ENCODE assay signal across 15 cellular contexts in genomic region chr6:34601706-34602105, GRCh38. TPM values are rescaled to one million over a fixed set of nuclear protein-coding genes. Genes with fewer than 3 reads are reported as not detected.
DNase-seq lines count a peak whose midpoint lies in the region; ATAC-seq and TF ChIP-seq lines count a peak whose summit lies in the region.
"Had no signal": no experiment of that assay in that cellular context is flagged by ENCODE, and none has a peak within 500 bp of the region (broad histone marks: within the 10 kb centered on the region; RNA-seq: fewer than 3 reads in every experiment).

No MANE protein-coding gene starts in this region.

- no peak for TF ChIP-seq CTCF in colonic mucosa (IDR thresholded peaks at IDR 0.05)
- no peak for TF ChIP-seq CTCF in progenitor cell of endocrine pancreas (IDR thresholded peaks at IDR 0.05; ENCODE audit: unreplicated experiment)
- no peak for TF ChIP-seq CTCF in transverse colon (IDR thresholded peaks at IDR 0.05)
- no peak for TF ChIP-seq CTCF in esophagus muscularis mucosa (IDR thresholded peaks at IDR 0.05)

- no peaks in the 10 kb centered on the region for H3K27me3 ChIP-seq in HUES48 (ENCODE audit: control insufficient read depth, insufficient read depth, low read length)
- H3K27me3 ChIP-seq in colonic mucosa, result no peaks in the 10 kb centered on the region
- H3K27me3 ChIP-seq in transverse colon, result no peaks in the 10 kb centered on the region
- no peaks in the 10 kb centered on the region for H3K27me3 ChIP-seq in CD4-positive, alpha-beta memory T cell (ENCODE audit: insufficient read depth, low read length)
- H3K27me3 ChIP-seq in esophagus muscularis mucosa, result no peaks in the 10 kb centered on the region

- intact Hi-C loops in colonic mucosa (cut with DNase I) (loop anchor here (10.0 kb wide), 1 partner anchor 137 kb away; the partner anchor contains the start of gene PACSIN1), transverse colon (cut with DNase I; ENCODE audit: low total_unique reads) (no loop called here), esophagus muscularis mucosa (cut with DNase I) (loop anchor here (10.0 kb wide), 2 partner anchors 177 to 357 kb away; partner anchors contain the start of genes RPS10 and SMIM29)
- intact Hi-C loops in CD4-positive, alpha-beta memory T cell (cut with micrococcal nuclease), result no loop called here

- no peak overlapping the region for H3K4me3 Mint-ChIP-seq in progenitor cell of endocrine pancreas (ENCODE audit: low read depth)
- no peak overlapping the region for H3K4me3 Mint-ChIP-seq in CD4-positive, alpha-beta memory T cell
- H3K4me3 Mint-ChIP-seq: activated CD4-positive, alpha-beta T cell treated with anti-CD3 and anti-CD28 coated beads, Interleukin-2, amount 10 ng/mL, durations not matched to agents 7 days and 5 days had no signal

- DNase-seq in NCI-H345 (lab: John Stamatoyannopoulos, UW) (peak; percentile 91), colonic mucosa (no peak), progenitor cell of endocrine pancreas (ENCODE audit: low spot score, unreplicated experiment) (no peak), transverse colon (no peak), esophagus muscularis mucosa (ENCODE audit: extremely low spot score) (no peak)
- no peak for DNase-seq in CD4-positive, alpha-beta memory T cell
- DNase-seq: activated CD4-positive, alpha-beta T cell treated with anti-CD3 and anti-CD28 coated beads, Interleukin-2, amount 10 ng/mL, durations not matched to agents 7 days and 5 days; NCI-H2107 had no signal

- no peak for TF ChIP-seq EP300 in transverse colon (IDR thresholded peaks at IDR 0.05; ENCODE audit: low read depth)
- TF ChIP-seq EP300 in esophagus muscularis mucosa (IDR thresholded peaks at IDR 0.05), result no peak

- POLR2A ChIA-PET in CD4-positive, alpha-beta memory T cell (lab: Charles Lee; ENCODE audit: partially characterized antibody), result interaction anchor here (0.7 kb wide), 1 partner anchor 458 kb away, joined by 3 read pairs; no protein-coding TSS in a partner anchor

- TF ChIP-seq POLR2A in transverse colon (IDR thresholded peaks at IDR 0.05) (no peak), esophagus muscularis mucosa (IDR thresholded peaks at IDR 0.05; ENCODE audit: low read depth) (no peak)

- peaks cover 36% of the 10 kb centered on the region for H3K4me1 Mint-ChIP-seq in progenitor cell of endocrine pancreas (ENCODE audit: low read depth)
- peaks cover 37 to 52% (median 44%) of the 10 kb centered on the region in 4 donors for H3K4me1 Mint-ChIP-seq in CD4-positive, alpha-beta memory T cell

- no peak for ATAC-seq in GM21529 (IDR thresholded peaks at IDR 0.05; ENCODE audit: unreplicated experiment)

- H3K9me3 ChIP-seq in HUES48 (ENCODE audit: control insufficient read depth, insufficient read depth, low read length) (no peaks in the 10 kb centered on the region), colonic mucosa (no peaks in the 10 kb centered on the region), transverse colon (no peaks in the 10 kb centered on the region), esophagus muscularis mucosa (no peaks in the 10 kb centered on the region)
- H3K9me3 ChIP-seq in CD4-positive, alpha-beta memory T cell (ENCODE audit: control insufficient read depth in 1 of 2, low read length in 2 of 2), result no peaks in the 10 kb centered on the region

- peaks cover 4% of the 10 kb centered on the region for H3K36me3 Mint-ChIP-seq in progenitor cell of endocrine pancreas (ENCODE audit: insufficient read depth)
- H3K36me3 Mint-ChIP-seq in CD4-positive, alpha-beta memory T cell, result peaks cover 22 to 44% of the 10 kb centered on the region in 2 donors

- peak overlapping the region; percentile 67 for H3K27ac Mint-ChIP-seq in progenitor cell of endocrine pancreas
- peak overlapping the region in 1 of 7 donors; percentile 48 for H3K27ac Mint-ChIP-seq in CD4-positive, alpha-beta memory T cell
- H3K27ac Mint-ChIP-seq: activated CD4-positive, alpha-beta T cell treated with anti-CD3 and anti-CD28 coated beads, Interleukin-2, amount 10 ng/mL, durations not matched to agents 7 days and 5 days had no signal

- 81 to 83% methylated on average over 1 to 4 of the region's 4 CpGs for WGBS in transverse colon (ENCODE audit: low coverage in 1 of 2), 2 donors
- WGBS in esophagus muscularis mucosa, result 69% methylated on average over 4 of the region's 4 CpGs

- H3K27me3 Mint-ChIP-seq in progenitor cell of endocrine pancreas, result peaks cover 50% of the 10 kb centered on the region
- no peaks in the 10 kb centered on the region for H3K27me3 Mint-ChIP-seq in CD4-positive, alpha-beta memory T cell
- H3K27me3 Mint-ChIP-seq: activated CD4-positive, alpha-beta T cell treated with anti-CD3 and anti-CD28 coated beads, Interleukin-2, amount 10 ng/mL, durations not matched to agents 7 days and 5 days had no signal

- H3K4me3 ChIP-seq in HUES48 (ENCODE audit: low read depth, low read length) (peak overlapping the region; percentile 14; the same call in 1 of the 2 replicates), colonic mucosa (no peak overlapping the region), transverse colon (no peak overlapping the region), esophagus muscularis mucosa (no peak overlapping the region)
- no peak overlapping the region for H3K4me3 ChIP-seq in CD4-positive, alpha-beta memory T cell (ENCODE audit: low read length in 2 of 2)
- H3K4me3 ChIP-seq: coronary artery had no signal

- CTCF ChIA-PET in CD4-positive, alpha-beta memory T cell (lab: Charles Lee; ENCODE audit: partially characterized antibody), result interaction anchor here (0.6 to 2.1 kb wide), 2 partner anchors 8 to 142 kb away, joined by 5 to 7 read pairs; no protein-coding TSS in a partner anchor

- no peak overlapping the region for H3K9ac ChIP-seq in HUES48 (ENCODE audit: low read depth, low read length)
- no peak overlapping the region for H3K9ac ChIP-seq in colonic mucosa (ENCODE audit: low read depth in 2 of 2, low read length in 2 of 2)

- H3K9me3 Mint-ChIP-seq in progenitor cell of endocrine pancreas (ENCODE audit: low read depth), result no peaks in the 10 kb centered on the region
- H3K9me3 Mint-ChIP-seq in CD4-positive, alpha-beta memory T cell, result no peaks in the 10 kb centered on the region
- H3K9me3 Mint-ChIP-seq: activated CD4-positive, alpha-beta T cell treated with anti-CD3 and anti-CD28 coated beads, Interleukin-2, amount 10 ng/mL, durations not matched to agents 7 days and 5 days had no signal

- H3K27ac ChIP-seq in HUES48 (ENCODE audit: low read depth, low read length), result peak overlapping the region; percentile 56
- peak overlapping the region; percentile 64 for H3K27ac ChIP-seq in colonic mucosa
- peak overlapping the region in 2 of 4 donors; percentile 28 to 41 for H3K27ac ChIP-seq in transverse colon
- no peak overlapping the region for H3K27ac ChIP-seq in CD4-positive, alpha-beta memory T cell (ENCODE audit: low read depth, low read length)
- H3K27ac ChIP-seq in esophagus muscularis mucosa (replicated peaks in 1 of 4), result no peak overlapping the region
- H3K27ac ChIP-seq: coronary artery had no signal

- H3K36me3 ChIP-seq in HUES48 (ENCODE audit: control insufficient read depth, insufficient read depth, low read length) (peaks cover 16% of the 10 kb centered on the region), colonic mucosa (no peaks in the 10 kb centered on the region), transverse colon (peaks cover 0 to 11% (median 0%) of the 10 kb centered on the region in 4 donors), esophagus muscularis mucosa (peaks cover 0 to 25% (median 18%) of the 10 kb centered on the region in 4 donors)
- peaks cover 25% of the 10 kb centered on the region for H3K36me3 ChIP-seq in CD4-positive, alpha-beta memory T cell (ENCODE audit: insufficient read depth, low read length)

- H3K4me1 ChIP-seq in HUES48 (ENCODE audit: control insufficient read depth, insufficient read depth, low read length), result peaks cover 27% of the 10 kb centered on the region
- H3K4me1 ChIP-seq in colonic mucosa, result peaks cover 3% of the 10 kb centered on the region
- peaks cover 6 to 50% (median 28%) of the 10 kb centered on the region in 4 donors for H3K4me1 ChIP-seq in transverse colon
- peaks cover 18% of the 10 kb centered on the region for H3K4me1 ChIP-seq in CD4-positive, alpha-beta memory T cell (ENCODE audit: insufficient read depth, low read length)
- H3K4me1 ChIP-seq in esophagus muscularis mucosa, result peaks cover 45 to 69% (median 59%) of the 10 kb centered on the region in 4 donors

- in situ Hi-C loops in transverse colon (cut with MboI; ENCODE audit: low pct_ligation_motif_present in 1 of 4, low pct_unique_long_range_greater_than_20kb in 1 of 4, low sequenced_read_pairs in 3 of 4), result loop anchor here (5.0 to 25.0 kb wide), 3 partner anchors 74 to 414 kb away; partner anchors contain the start of gene PACSIN1 (in 3 of the 4)

RNA-seq across cellular contexts. Expression of gene SPDEF, which starts 45.6 kb away (rescaled TPM):
- total RNA-seq in colonic mucosa (100 to 1,000 TPM in 1 of 2 donors, 10 to 100 TPM in 1; 71.0 to 102 TPM), progenitor cell of endocrine pancreas (0.62 and 0.65 TPM in 2 replicates), transverse colon (10 to 100 TPM in 3 of 4 donors, 1 to 10 TPM in 1; 9.0 to 57.3 (median 31.5) TPM), esophagus muscularis mucosa (not detected)
- total RNA-seq in CD4-positive, alpha-beta memory T cell, result not detected
- polyA plus RNA-seq in CD4-positive, alpha-beta memory T cell, result not detected
- total RNA-seq: activated CD4-positive, alpha-beta T cell treated with anti-CD3 and anti-CD28 coated beads, Interleukin-2, amount 10 ng/mL, durations not matched to agents 7 days and 5 days; glomerular endothelial cell; osteocyte; SK-MEL-5; temporal lobe had no signal

Comparison
In these comparisons a context has a peak if more than half of its experiments do, and no peak if none do; other contexts are left out.
1. H3K27ac ChIP-seq: peak in HUES48 (single experiment) and colonic mucosa (single experiment); none in CD4-positive, alpha-beta memory T cell (single experiment) and esophagus muscularis mucosa (0 of 4).
2. intact Hi-C loops: an anchor here in colonic mucosa (10.0 kb wide) and esophagus muscularis mucosa (10.0 kb wide); none called in transverse colon and CD4-positive, alpha-beta memory T cell.